Comparison of ENCODE assay signal across 8 cellular contexts in genomic region chr11:66068923-66069714, GRCh38.
DNase-seq lines count a peak whose midpoint lies in the region; ATAC-seq and TF ChIP-seq lines count a peak whose summit lies in the region.

No MANE protein-coding gene starts in this region.

- no peak overlapping the region for H3K9ac ChIP-seq in iPS-18a (ENCODE audit: low read length)

- H3K36me3 ChIP-seq in RWPE2 (ENCODE audit: low read depth) = peaks cover 61% of the 10 kb centered on the region
- H3K36me3 ChIP-seq in brain microvascular endothelial cell (replicated peaks) = peaks cover 55% of the 10 kb centered on the region
- peaks cover 40% of the 10 kb centered on the region for H3K36me3 ChIP-seq in iPS-18a (ENCODE audit: control insufficient read depth, low read depth, low read length)

- peak overlapping the region; percentile 100 for H3K4me3 ChIP-seq in RWPE2 (ENCODE audit: severe bottlenecking)
- H3K4me3 ChIP-seq in brain microvascular endothelial cell (ENCODE audit: low read depth, low read length) = peak overlapping the region; percentile 47
- H3K4me3 ChIP-seq in iPS-18a (ENCODE audit: low read length) = peak overlapping the region; percentile 43
- peak overlapping the region; percentile 58 to 93 (median 81) for H3K4me3 ChIP-seq in skin epidermis

- no peaks in the 10 kb centered on the region for H3K9me3 ChIP-seq in RWPE2 (ENCODE audit: severe bottlenecking)
- no peaks in the 10 kb centered on the region for H3K9me3 ChIP-seq in iPS-18a (ENCODE audit: control insufficient read depth, low read depth, low read length)

- in situ Hi-C loops in brain microvascular endothelial cell (cut with HindIII; ENCODE audit: low pct_ligation_motif_present, low sequenced_read_pairs) = no loop called here

- H3K27me3 ChIP-seq in RWPE2 (ENCODE audit: insufficient read depth, poor library complexity, severe bottlenecking) (no peaks in the 10 kb centered on the region), brain microvascular endothelial cell (replicated peaks) (no peaks in the 10 kb centered on the region), iPS-18a (ENCODE audit: control insufficient read depth, insufficient read depth, low read length) (no peaks in the 10 kb centered on the region)

- H3K4me1 ChIP-seq in RWPE2 (ENCODE audit: insufficient read depth, poor library complexity, severe bottlenecking) (peaks cover 7% of the 10 kb centered on the region), iPS-18a (ENCODE audit: control insufficient read depth, low read depth, low read length) (peaks cover 4% of the 10 kb centered on the region)

- ATAC-seq in HG02759 (IDR thresholded peaks at IDR 0.05; ENCODE audit: unreplicated experiment) = peak; percentile 10
- ATAC-seq in RWPE2 (ENCODE audit: low read depth) = peak; percentile 9
- ATAC-seq in HG03342 (IDR thresholded peaks at IDR 0.05; ENCODE audit: unreplicated experiment) = no peak

- H3K27ac ChIP-seq in RWPE2 (ENCODE audit: poor library complexity, severe bottlenecking) (peak overlapping the region; percentile 91), brain microvascular endothelial cell (peak overlapping the region; percentile 78), iPS-18a (ENCODE audit: low read length) (no peak overlapping the region), skin epidermis (peak overlapping the region; percentile 82 to 99 (median 97))

- DNase-seq in GM04504 (ENCODE audit: low read depth) (peak; percentile 41), RWPE2 (ENCODE audit: low spot score) (no peak), brain microvascular endothelial cell (peak; percentile 48), COLO668 (lab: John Stamatoyannopoulos, UW; ENCODE audit: unreplicated experiment) (no peak)

- TF ChIP-seq CTCF in RWPE2 (IDR thresholded peaks at IDR 0.05; ENCODE audit: poor library complexity, severe bottlenecking) (no peak), brain microvascular endothelial cell (IDR thresholded peaks at IDR 0.05; ENCODE audit: low read depth, low read length, missing control alignments) (peak; percentile 43)

Comparison
In these comparisons a context has a peak if more than half of its experiments do, and no peak if none do; other contexts are left out.
1. DNase-seq: peak in GM04504 (single experiment) and brain microvascular endothelial cell (single experiment); none in RWPE2 (single experiment) and COLO668 (single experiment).
2. H3K4me3 ChIP-seq: peak in every context shown above with its lines; median percentile 100 in RWPE2; 81 in skin epidermis; 47 in brain microvascular endothelial cell; 43 in iPS-18a.